Comparison of ENCODE assay signal across 9 cellular contexts in genomic region chr6:17907467-17908229, GRCh38.
DNase-seq lines count a peak whose midpoint lies in the region; ATAC-seq and TF ChIP-seq lines count a peak whose summit lies in the region.
"Had no signal": no experiment of that assay in that cellular context is flagged by ENCODE, and none has a peak within 500 bp of the region (broad histone marks: within the 10 kb centered on the region; RNA-seq: fewer than 3 reads in every experiment).

No MANE protein-coding gene starts in this region.

- TF ChIP-seq POLR2A in breast epithelium (IDR thresholded peaks at IDR 0.05), result no peak

- H3K36me3 ChIP-seq in breast epithelium (no peaks in the 10 kb centered on the region), left lung (no peaks in the 10 kb centered on the region), thoracic aorta (no peaks in the 10 kb centered on the region)

- ATAC-seq in left lung, result peak; percentile 88
- peak; percentile 54 for ATAC-seq in thoracic aorta (ENCODE audit: insufficient number of reproducible peaks, low FRiP score, low read depth)
- no peak for ATAC-seq in GM21576 (IDR thresholded peaks at IDR 0.05; ENCODE audit: unreplicated experiment)

- H3K27me3 ChIP-seq in breast epithelium (no peaks in the 10 kb centered on the region), left lung (no peaks in the 10 kb centered on the region), thoracic aorta (replicated peaks; ENCODE audit: insufficient read depth) (no peaks in the 10 kb centered on the region)

- peak overlapping the region; percentile 55 to 72 for H3K27ac ChIP-seq in breast epithelium
- H3K27ac ChIP-seq in left lung, result peak overlapping the region; percentile 74 to 93
- peak overlapping the region; percentile 42 to 49 for H3K27ac ChIP-seq in thoracic aorta
- H3K27ac ChIP-seq: VCaP had no signal

- H3K4me3 ChIP-seq in breast epithelium (no peak overlapping the region), left lung (no peak overlapping the region), thoracic aorta (peak overlapping the region; percentile 35)

- no peak for TF ChIP-seq CTCF in breast epithelium (IDR thresholded peaks at IDR 0.05)
- no peak for TF ChIP-seq CTCF in left lung (IDR thresholded peaks at IDR 0.05)
- TF ChIP-seq CTCF in thoracic aorta (IDR thresholded peaks at IDR 0.05), result no peak

- H3K9me3 ChIP-seq in breast epithelium, result no peaks in the 10 kb centered on the region
- no peaks in the 10 kb centered on the region for H3K9me3 ChIP-seq in left lung
- H3K9me3 ChIP-seq in thoracic aorta, result no peaks in the 10 kb centered on the region

- H3K4me1 ChIP-seq in breast epithelium, result peaks cover 0 to 9% of the 10 kb centered on the region in 2 donors
- H3K4me1 ChIP-seq in left lung, result peaks cover 33 to 74% of the 10 kb centered on the region in 2 donors
- H3K4me1 ChIP-seq in thoracic aorta (ENCODE audit: control insufficient read depth in 1 of 2, low read depth in 2 of 2), result peaks cover 40 to 54% of the 10 kb centered on the region in 2 donors

- intact Hi-C loops in breast epithelium (cut with DNase I; ENCODE audit: low total_unique reads), result no loop called here
- intact Hi-C loops in left lung (cut with DNase I), result no loop called here

- DNase-seq in NCI-H2171 treated with DMSO at 0.1 percent for 48 hours (lab: John Stamatoyannopoulos, UW), result peak; percentile 48
- DNase-seq in NCI-H2171 (lab: John Stamatoyannopoulos, UW), result no peak
- peak; percentile 72 for DNase-seq in NCI-H446 treated with DMSO at 0.1 percent for 48 hours (lab: John Stamatoyannopoulos, UW)
- peak in 1 of 2 donors; percentile 51 for DNase-seq in breast epithelium (ENCODE audit: low spot score in 2 of 2)
- peak in 1 of 2 donors; percentile 83 for DNase-seq in left lung
- peak; percentile 78 for DNase-seq in thoracic aorta (ENCODE audit: low spot score)
- DNase-seq in DMS114 treated with DMSO at 0.1 percent for 48 hours (lab: John Stamatoyannopoulos, UW; ENCODE audit: unreplicated experiment), result no peak

Comparison
In these comparisons a context has a peak if more than half of its experiments do, and no peak if none do; other contexts are left out.
1. DNase-seq: peak in NCI-H2171 treated with DMSO at 0.1 percent for 48 hours (single experiment), NCI-H446 treated with DMSO at 0.1 percent for 48 hours (single experiment) and thoracic aorta (single experiment); none in NCI-H2171 (single experiment) and DMS114 treated with DMSO at 0.1 percent for 48 hours (single experiment).
2. Peak in every context shown above with its lines, with median percentiles within 50 percentile points of each other: H3K27ac ChIP-seq.